13 cellular contexts compared by ENCODE assay signal in the genomic region with DNA sequence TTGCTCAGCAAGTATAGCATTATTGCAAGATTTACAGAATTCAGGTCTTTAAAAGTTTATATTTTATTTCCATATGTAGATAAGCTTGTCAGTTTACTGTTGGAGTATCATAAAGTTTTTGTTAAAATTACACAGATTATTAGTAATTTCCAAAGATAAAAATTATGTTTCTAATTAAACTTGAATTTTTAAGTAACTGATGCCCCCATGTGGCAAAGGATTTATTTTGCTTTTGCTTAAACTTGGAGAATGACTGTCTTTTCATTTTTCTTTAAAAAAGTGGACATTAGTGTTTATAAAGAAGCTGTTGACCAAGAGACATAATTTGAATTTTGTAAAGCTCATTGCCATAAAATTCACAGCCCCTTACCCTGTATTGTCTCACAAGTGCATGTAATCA. TPM values are rescaled to one million over a fixed set of nuclear protein-coding genes. Genes with fewer than 3 reads are reported as not detected.
DNase-seq lines count a peak whose midpoint lies in the region; ATAC-seq and TF ChIP-seq lines count a peak whose summit lies in the region.
"Had no signal": no experiment of that assay in that cellular context is flagged by ENCODE, and none has a peak within 500 bp of the region (broad histone marks: within the 10 kb centered on the region; RNA-seq: fewer than 3 reads in every experiment).

No MANE protein-coding gene starts in this region.

- no peaks in the 10 kb centered on the region for H3K27me3 Mint-ChIP-seq in endodermal cell (ENCODE audit: insufficient read depth)

- no peaks in the 10 kb centered on the region for H3K9me3 Mint-ChIP-seq in endodermal cell
- H3K9me3 Mint-ChIP-seq: activated T-cell treated with anti-CD3 and anti-CD28 coated beads, Interleukin-2, amount 50 U/mL, for 72 hours; WTC11 had no signal

- no peak overlapping the region for H3K27ac Mint-ChIP-seq in endodermal cell
- H3K27ac Mint-ChIP-seq: activated T-cell treated with anti-CD3 and anti-CD28 coated beads, Interleukin-2, amount 50 U/mL, for 72 hours; WTC11 had no signal

- TF ChIP-seq CTCF in SK-N-SH (IDR thresholded peaks at IDR 0.05) = peak; percentile 63
- peak; percentile 41 for TF ChIP-seq CTCF in OCI-LY1 (IDR thresholded peaks at IDR 0.05; ENCODE audit: low read length)
- TF ChIP-seq CTCF in endodermal cell (conservative IDR thresholded peaks at IDR 0.05) = peak; percentile 68

- H3K79me2 ChIP-seq in SK-N-SH (ENCODE audit: insufficient read depth) = no peaks in the 10 kb centered on the region
- no peaks in the 10 kb centered on the region for H3K79me2 ChIP-seq in OCI-LY1 (ENCODE audit: insufficient read depth, low read length)

- H3K4me3 Mint-ChIP-seq in endodermal cell = no peak overlapping the region
- H3K4me3 Mint-ChIP-seq: activated T-cell treated with anti-CD3 and anti-CD28 coated beads, Interleukin-2, amount 50 U/mL, for 72 hours; WTC11 had no signal

- ATAC-seq in SK-N-SH treated with all-trans-retinoic acid at 6 μM for 48 hours = no peak
- no peak for ATAC-seq in stimulated activated naive CD8-positive, alpha-beta T cell treated with anti-CD3 and anti-CD28 coated beads, Interleukin-15, Interleukin-2, amounts not matched to agents 100 U/mL and 50 U/mL, for 24 hours
- ATAC-seq: activated T-cell treated with anti-CD3 and anti-CD28 coated beads, Interleukin-2, amount 50 U/mL, for 72 hours; left colon; WTC11 had no signal

- H3K36me3 Mint-ChIP-seq in endodermal cell (ENCODE audit: low read depth) = peaks cover 68% of the 10 kb centered on the region

- no peaks in the 10 kb centered on the region for H4K20me1 ChIP-seq in SK-N-SH (ENCODE audit: insufficient read depth)
- no peaks in the 10 kb centered on the region for H4K20me1 ChIP-seq in OCI-LY1 (ENCODE audit: insufficient read depth, low read length)

- peaks cover 2% of the 10 kb centered on the region for H3K4me1 Mint-ChIP-seq in endodermal cell

- H3K9me2 ChIP-seq in SK-N-SH (no peaks in the 10 kb centered on the region), OCI-LY1 (ENCODE audit: low read depth, low read length) (no peaks in the 10 kb centered on the region)

- peaks cover 7% of the 10 kb centered on the region for H3F3A ChIP-seq in SK-N-SH (replicated peaks; ENCODE audit: insufficient read depth)
- peaks cover 3% of the 10 kb centered on the region; the same call in 1 of the 2 replicates for H3F3A ChIP-seq in OCI-LY1 (ENCODE audit: insufficient read depth, low read length)

- CTCF ChIA-PET in SK-N-SH (lab: Yijun Ruan, JAX) = interaction anchor here (0.7 to 3.1 kb wide), 11 partner anchors 10 to 227 kb away, joined by 3 to 19 read pairs (median 4); partner anchors contain the start of gene ETNK1

- H3K4me1 ChIP-seq in SK-N-SH (ENCODE audit: control insufficient read depth in 1 of 2, insufficient read depth in 2 of 2, low read depth in 1 of 2, low read length in 1 of 2) = peaks cover 0 to 5% of the 10 kb centered on the region in 2 experiments; a peak in 1 of 4 replicates
- no peaks in the 10 kb centered on the region for H3K4me1 ChIP-seq in OCI-LY1 (ENCODE audit: insufficient read depth, low read length, severe bottlenecking)
- no peaks in the 10 kb centered on the region for H3K4me1 ChIP-seq in endodermal cell (ENCODE audit: control insufficient read depth, insufficient read depth, low read length)

- TF ChIP-seq RAD21 in SK-N-SH (IDR thresholded peaks at IDR 0.05; ENCODE audit: low read length) = peak; percentile 43

- H3K27ac ChIP-seq in SK-N-SH (ENCODE audit: low read depth in 2 of 2, low read length in 1 of 2) = no peak overlapping the region
- H3K27ac ChIP-seq in OCI-LY1 (ENCODE audit: low read depth, low read length, poor library complexity, severe bottlenecking) = no peak overlapping the region
- H3K27ac ChIP-seq in endodermal cell (ENCODE audit: low read depth, low read length) = no peak overlapping the region

- H3K9ac ChIP-seq in SK-N-SH = no peak overlapping the region
- no peak overlapping the region for H3K9ac ChIP-seq in OCI-LY1 (ENCODE audit: low read length)
- H3K9ac ChIP-seq in endodermal cell (ENCODE audit: extremely low read depth, low read length, poor library complexity, severe bottlenecking) = no peak overlapping the region

- no peak overlapping the region for H2AFZ ChIP-seq in SK-N-SH (ENCODE audit: low read depth)
- H2AFZ ChIP-seq in OCI-LY1 (ENCODE audit: low read length) = no peak overlapping the region

- DNase-seq in SK-N-SH (no peak), endodermal cell (no peak), renal cortical epithelial cell (ENCODE audit: low read depth) (peak; percentile 16), NCI-H187 (lab: John Stamatoyannopoulos, UW) (no peak)
- DNase-seq in activated CD4-positive, alpha-beta T cell treated with anti-CD3 and anti-CD28 coated beads, Interleukin-2, amount 50 U/mL, for 1 hour = no peak
- no peak for DNase-seq in stimulated activated naive CD8-positive, alpha-beta T cell treated with anti-CD3 and anti-CD28 coated beads, Interleukin-15, Interleukin-2, amounts not matched to agents 100 U/mL and 50 U/mL, for 24 hours
- DNase-seq: activated T-cell treated with anti-CD3 and anti-CD28 coated beads, Interleukin-2, amount 50 U/mL, for 72 hours; left colon; NCI-H226; Right ventricle myocardium superior had no signal

- H3K9me3 ChIP-seq in SK-N-SH (no peaks in the 10 kb centered on the region), OCI-LY1 (ENCODE audit: low read length) (no peaks in the 10 kb centered on the region), endodermal cell (ENCODE audit: control insufficient read depth, low read length) (peaks cover 7% of the 10 kb centered on the region)

- H3K27me3 ChIP-seq in SK-N-SH (ENCODE audit: insufficient read depth) (no peaks in the 10 kb centered on the region), OCI-LY1 (ENCODE audit: insufficient read depth, low read length) (no peaks in the 10 kb centered on the region), endodermal cell (ENCODE audit: control insufficient read depth, insufficient read depth, low read length, poor library complexity, severe bottlenecking) (no peaks in the 10 kb centered on the region)

- H3K36me3 ChIP-seq in SK-N-SH (replicated peaks in 1 of 2; ENCODE audit: control insufficient read depth in 1 of 2, insufficient read depth in 2 of 2, low read length in 1 of 2) (peaks cover 30 to 43% of the 10 kb centered on the region in 2 experiments), OCI-LY1 (ENCODE audit: insufficient read depth, low read length) (peaks cover 37% of the 10 kb centered on the region), endodermal cell (ENCODE audit: control insufficient read depth, insufficient read depth, low read length) (peaks cover 75% of the 10 kb centered on the region)

- H3K4me3 ChIP-seq in SK-N-SH (ENCODE audit: low read depth in 2 of 2, low read length in 1 of 2) (no peak overlapping the region), OCI-LY1 (ENCODE audit: low read depth, low read length, poor library complexity, severe bottlenecking) (no peak overlapping the region), endodermal cell (ENCODE audit: low read length) (no peak overlapping the region)

- H3K4me2 ChIP-seq in SK-N-SH (no peak overlapping the region), OCI-LY1 (ENCODE audit: low read length) (no peak overlapping the region)

- POLR2A ChIA-PET in SK-N-SH (lab: Yijun Ruan, JAX) = no interaction called here

- no peak for TF ChIP-seq EP300 in SK-N-SH (IDR thresholded peaks at IDR 0.05; ENCODE audit: borderline replicate concordance in 1 of 2, low read depth in 1 of 2, low read length in 1 of 2)

TF ChIP-seq in SK-N-SH, 30 proteins besides CTCF, POLR2A, EP300 and RAD21 (continues in another document):
- TF ChIP-seq POLR2AphosphoS5 (IDR thresholded peaks at IDR 0.05; ENCODE audit: low read depth, low read length) (no peak), GABPA (IDR thresholded peaks at IDR 0.05; ENCODE audit: low read depth) (no peak), SIN3A (IDR thresholded peaks at IDR 0.05; ENCODE audit: borderline replicate concordance, low read depth, low read length) (no peak), USF1 (IDR thresholded peaks at IDR 0.05; ENCODE audit: borderline replicate concordance, low read depth) (no peak)

TF ChIP-seq in SK-N-SH treated with all-trans-retinoic acid at 6 μM for 48 hours, 23 proteins besides CTCF, POLR2A, EP300 and RAD21 (continues in another document):
- TF ChIP-seq ESRRG (CRISPR knock-in tag; IDR thresholded peaks at IDR 0.05) = no peak
- TF ChIP-seq BACH2 (CRISPR knock-in tag; IDR thresholded peaks at IDR 0.05; ENCODE audit: borderline replicate concordance) = no peak
- no peak for TF ChIP-seq ZNF70 (CRISPR knock-in tag; IDR thresholded peaks at IDR 0.05)
- TF ChIP-seq, protein P1, sequence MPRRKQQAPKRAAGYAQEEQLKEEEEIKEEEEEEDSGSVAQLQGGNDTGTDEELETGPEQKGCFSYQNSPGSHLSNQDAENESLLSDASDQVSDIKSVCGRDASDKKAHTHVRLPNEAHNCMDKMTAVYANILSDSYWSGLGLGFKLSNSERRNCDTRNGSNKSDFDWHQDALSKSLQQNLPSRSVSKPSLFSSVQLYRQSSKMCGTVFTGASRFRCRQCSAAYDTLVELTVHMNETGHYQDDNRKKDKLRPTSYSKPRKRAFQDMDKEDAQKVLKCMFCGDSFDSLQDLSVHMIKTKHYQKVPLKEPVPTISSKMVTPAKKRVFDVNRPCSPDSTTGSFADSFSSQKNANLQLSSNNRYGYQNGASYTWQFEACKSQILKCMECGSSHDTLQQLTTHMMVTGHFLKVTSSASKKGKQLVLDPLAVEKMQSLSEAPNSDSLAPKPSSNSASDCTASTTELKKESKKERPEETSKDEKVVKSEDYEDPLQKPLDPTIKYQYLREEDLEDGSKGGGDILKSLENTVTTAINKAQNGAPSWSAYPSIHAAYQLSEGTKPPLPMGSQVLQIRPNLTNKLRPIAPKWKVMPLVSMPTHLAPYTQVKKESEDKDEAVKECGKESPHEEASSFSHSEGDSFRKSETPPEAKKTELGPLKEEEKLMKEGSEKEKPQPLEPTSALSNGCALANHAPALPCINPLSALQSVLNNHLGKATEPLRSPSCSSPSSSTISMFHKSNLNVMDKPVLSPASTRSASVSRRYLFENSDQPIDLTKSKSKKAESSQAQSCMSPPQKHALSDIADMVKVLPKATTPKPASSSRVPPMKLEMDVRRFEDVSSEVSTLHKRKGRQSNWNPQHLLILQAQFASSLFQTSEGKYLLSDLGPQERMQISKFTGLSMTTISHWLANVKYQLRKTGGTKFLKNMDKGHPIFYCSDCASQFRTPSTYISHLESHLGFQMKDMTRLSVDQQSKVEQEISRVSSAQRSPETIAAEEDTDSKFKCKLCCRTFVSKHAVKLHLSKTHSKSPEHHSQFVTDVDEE (CRISPR knock-in tag; IDR thresholded peaks at IDR 0.05) = no peak
- no peak for TF ChIP-seq CSDC2 (CRISPR knock-in tag; IDR thresholded peaks at IDR 0.05)
- no peak for TF ChIP-seq ZNF8 (CRISPR knock-in tag; IDR thresholded peaks at IDR 0.05)
- no peak for TF ChIP-seq ZFP30 (CRISPR knock-in tag; IDR thresholded peaks at IDR 0.05)
- TF ChIP-seq TOX (CRISPR knock-in tag; IDR thresholded peaks at IDR 0.05; ENCODE audit: borderline replicate concordance) = no peak

RNA-seq across cellular contexts. Expression of gene ETNK1, which starts 45.8 kb away (rescaled TPM):
- 7.7 and 7.9 TPM in 2 replicates for polyA plus RNA-seq in SK-N-SH (2012; rRNA removed)
- polyA plus RNA-seq in SK-N-SH (2012; cell fraction: cytosol; rRNA removed) = 6.7 and 7.3 TPM in 2 replicates
- polyA plus RNA-seq in SK-N-SH (2012; cell fraction: nucleus; rRNA removed) = 7.7 and 15.3 TPM in 2 replicates
- 100 to 1,000 TPM in 1 of 2 donors, 10 to 100 TPM in 1; 84.9 to 187 TPM for total RNA-seq in endodermal cell
- polyA plus RNA-seq in endodermal cell (2013, experiment 1 of 2) = 47.8 TPM
- polyA plus RNA-seq in endodermal cell (2013, experiment 2 of 2) = 53.0 TPM
- 24.0 and 53.9 TPM in 2 replicates for total RNA-seq in renal cortical epithelial cell
